Comparison of ENCODE assay signal across 15 cellular contexts in genomic region chr22:44440224-44441160, GRCh38.
"Had no signal": no experiment of that assay in that cellular context is flagged by ENCODE, and none has a peak within 500 bp of the region (broad histone marks: within the 10 kb centered on the region; RNA-seq: fewer than 3 reads in every experiment).

No MANE protein-coding gene starts in this region.

- H3K27ac ChIP-seq: cardiac muscle cell, colonic mucosa, esophagus muscularis mucosa, ovary, tibial artery had no signal

- ATAC-seq: activated T-helper 17 cell treated with anti-CD3 and anti-CD28 coated beads, Interleukin-2, amount 50 U/mL, for 72 hours; stimulated activated memory B cell treated with anti-CD40 and anti-IgM and Interleukin-4, amounts not matched to agents 10 μg/mL and 1 μg/mL and 100 μg/mL, for 72 hours had no signal

- H3K27me3 ChIP-seq: cardiac muscle cell, colonic mucosa, esophagus muscularis mucosa, ovary had no signal

- H3K4me1 Mint-ChIP-seq: activated T-helper 17 cell treated with anti-CD3 and anti-CD28 coated beads, Interleukin-2, amount 50 U/mL, for 72 hours; stimulated activated memory B cell treated with anti-CD40 and anti-IgM and Interleukin-4, amounts not matched to agents 10 μg/mL and 1 μg/mL and 100 μg/mL, for 72 hours had no signal

- H3K27me3 Mint-ChIP-seq: activated T-helper 17 cell treated with anti-CD3 and anti-CD28 coated beads, Interleukin-2, amount 50 U/mL, for 72 hours had no signal

- H3K4me1 ChIP-seq: colonic mucosa, tibial artery had no signal

- H3K36me3 ChIP-seq: cardiac muscle cell, colonic mucosa, esophagus muscularis mucosa, ovary, tibial artery had no signal

- H3K4me3 ChIP-seq: cardiac muscle cell, colonic mucosa, esophagus muscularis mucosa, ovary, tibial artery had no signal

- H3K4me3 Mint-ChIP-seq: activated T-helper 17 cell treated with anti-CD3 and anti-CD28 coated beads, Interleukin-2, amount 50 U/mL, for 72 hours; nephron; stimulated activated memory B cell treated with anti-CD40 and anti-IgM and Interleukin-4, amounts not matched to agents 10 μg/mL and 1 μg/mL and 100 μg/mL, for 72 hours had no signal

- H3K9me3 ChIP-seq: colonic mucosa, esophagus muscularis mucosa, ovary, tibial artery had no signal

- H3K9me3 Mint-ChIP-seq: activated T-helper 17 cell treated with anti-CD3 and anti-CD28 coated beads, Interleukin-2, amount 50 U/mL, for 72 hours; nephron; stimulated activated memory B cell treated with anti-CD40 and anti-IgM and Interleukin-4, amounts not matched to agents 10 μg/mL and 1 μg/mL and 100 μg/mL, for 72 hours had no signal

- H3K36me3 Mint-ChIP-seq: stimulated activated memory B cell treated with anti-CD40 and anti-IgM and Interleukin-4, amounts not matched to agents 10 μg/mL and 1 μg/mL and 100 μg/mL, for 72 hours had no signal

- DNase-seq: activated CD4-positive, CD25-positive, alpha-beta regulatory T cell treated with anti-CD3 and anti-CD28 coated beads, Interleukin-2, amount 50 U/mL, for 72 hours; activated naive CD4-positive, alpha-beta T cell treated with anti-CD3 and anti-CD28 coated beads, Interleukin-2, amount 50 U/mL, for 16 hours; colonic mucosa; hippocampal formation; kidney glomerular epithelial cell; ovary; stimulated activated CD4-positive, alpha-beta T cell treated with anti-CD3 and anti-CD28 coated beads, Interleukin-2, amount 100 ng/mL, for 48 hours; T-helper 1 cell; T1000 had no signal

- H3K27ac Mint-ChIP-seq: activated T-helper 17 cell treated with anti-CD3 and anti-CD28 coated beads, Interleukin-2, amount 50 U/mL, for 72 hours; nephron; stimulated activated memory B cell treated with anti-CD40 and anti-IgM and Interleukin-4, amounts not matched to agents 10 μg/mL and 1 μg/mL and 100 μg/mL, for 72 hours had no signal
